ENCODE assay signal across 8 cellular contexts in genomic region chr11:75525433-75526191, GRCh38. TPM values are rescaled to one million over a fixed set of nuclear protein-coding genes. Genes with fewer than 3 reads are reported as not detected.
A peak's percentile ranks its signal among the peaks of the same experiment; 100 is the strongest.
DNase-seq lines count a peak whose midpoint lies in the region; ATAC-seq and TF ChIP-seq lines count a peak whose summit lies in the region.

Gene GDPD5 (minus strand): TSS chr11:75525941. CDS start chr11:75477735, 48,206 bp downstream.

- no peak for TF ChIP-seq POLR2A in stomach (IDR thresholded peaks at IDR 0.05)

- TF ChIP-seq EP300 in stomach (IDR thresholded peaks at IDR 0.05) = no peak

- H3K36me3 ChIP-seq in DND-41 (ENCODE audit: insufficient read depth, low read length) (no peaks in the 10 kb centered on the region), RWPE2 (ENCODE audit: low read depth) (no peaks in the 10 kb centered on the region), stomach (no peaks in the 10 kb centered on the region)

- peak within 1 kb of the TSS; percentile 57 for H3K9ac ChIP-seq in DND-41 (ENCODE audit: low read depth, low read length)

- TF ChIP-seq CTCF in DND-41 (IDR thresholded peaks at IDR 0.05; ENCODE audit: borderline replicate concordance, extremely low read depth, low read length, poor library complexity, severe bottlenecking) (peak; percentile 76), RWPE2 (IDR thresholded peaks at IDR 0.05; ENCODE audit: poor library complexity, severe bottlenecking) (peak; percentile 91), fibroblast of villous mesenchyme (IDR thresholded peaks at IDR 0.05; ENCODE audit: insufficient read depth, low read depth, low read length) (peak; percentile 33), neural crest cell (conservative IDR thresholded peaks at IDR 0.05) (peak; percentile 60), stomach (IDR thresholded peaks at IDR 0.05) (peak in 3 of 7 experiments; percentile 41 to 82 (median 54))

- peaks cover 17% of the 10 kb centered on the region for H3K4me1 Mint-ChIP-seq in activated T-helper 2 cell treated with anti-CD3 and anti-CD28 coated beads, Interferon-gamma antibody, Interleukin-2, Interleukin-4, amounts not matched to agents 10 μg/mL and 5 μg/mL and 100 μg/mL, durations not matched to agents 14 hours and 24 hours and 36 hours (ENCODE audit: low read depth)
- peaks cover 48% of the 10 kb centered on the region for H3K4me1 Mint-ChIP-seq in neural crest cell

- no peaks in the 10 kb centered on the region for H3K9me3 Mint-ChIP-seq in activated T-helper 2 cell treated with anti-CD3 and anti-CD28 coated beads, Interferon-gamma antibody, Interleukin-2, Interleukin-4, amounts not matched to agents 10 μg/mL and 5 μg/mL and 100 μg/mL, durations not matched to agents 14 hours and 24 hours and 36 hours
- H3K9me3 Mint-ChIP-seq in neural crest cell = no peaks in the 10 kb centered on the region

- peaks cover 11% of the 10 kb centered on the region for H3K27me3 Mint-ChIP-seq in activated T-helper 2 cell treated with anti-CD3 and anti-CD28 coated beads, Interferon-gamma antibody, Interleukin-2, Interleukin-4, amounts not matched to agents 10 μg/mL and 5 μg/mL and 100 μg/mL, durations not matched to agents 14 hours and 24 hours and 36 hours (ENCODE audit: low read depth)
- H3K27me3 Mint-ChIP-seq in neural crest cell (ENCODE audit: low read depth) = peaks cover 27% of the 10 kb centered on the region

- H4K20me1 ChIP-seq in DND-41 (ENCODE audit: insufficient read depth, low read length) = peaks cover 7% of the 10 kb centered on the region

- DNase-seq in DND-41 = peak; percentile 94
- peak; percentile 65 to 90 for DNase-seq in Kasumi-1 (lab: John Stamatoyannopoulos, UW)
- peak; percentile 80 for DNase-seq in RWPE2 (ENCODE audit: low spot score)
- DNase-seq in activated T-helper 2 cell treated with anti-CD3 and anti-CD28 coated beads, Interferon-gamma antibody, Interleukin-2, Interleukin-4, amounts not matched to agents 10 μg/mL and 5 μg/mL and 100 μg/mL, durations not matched to agents 14 hours and 24 hours and 36 hours (ENCODE audit: low spot score) = peak; percentile 90
- DNase-seq in fibroblast of villous mesenchyme (ENCODE audit: low read depth) = peak; percentile 74
- DNase-seq in neural crest cell (ENCODE audit: low read depth, low spot score) = peak; percentile 77
- peak; percentile 83 for DNase-seq in stomach

- H3K27ac Mint-ChIP-seq in activated T-helper 2 cell treated with anti-CD3 and anti-CD28 coated beads, Interferon-gamma antibody, Interleukin-2, Interleukin-4, amounts not matched to agents 10 μg/mL and 5 μg/mL and 100 μg/mL, durations not matched to agents 14 hours and 24 hours and 36 hours = peak within 1 kb of the TSS; percentile 19
- H3K27ac Mint-ChIP-seq in neural crest cell (ENCODE audit: unreplicated experiment) = no peak within 1 kb of the TSS

- no peaks in the 10 kb centered on the region for H3K79me2 ChIP-seq in DND-41 (ENCODE audit: insufficient read depth, low read length)

- no peaks in the 10 kb centered on the region for H3K36me3 Mint-ChIP-seq in activated T-helper 2 cell treated with anti-CD3 and anti-CD28 coated beads, Interferon-gamma antibody, Interleukin-2, Interleukin-4, amounts not matched to agents 10 μg/mL and 5 μg/mL and 100 μg/mL, durations not matched to agents 14 hours and 24 hours and 36 hours (ENCODE audit: low read depth)
- no peaks in the 10 kb centered on the region for H3K36me3 Mint-ChIP-seq in neural crest cell (ENCODE audit: low read depth)

- H3K27ac ChIP-seq in DND-41 (ENCODE audit: low read length) (peak within 1 kb of the TSS; percentile 62), RWPE2 (ENCODE audit: poor library complexity, severe bottlenecking) (no peak within 1 kb of the TSS), stomach (peak within 1 kb of the TSS in 3 of 5 donors; percentile 20 to 73 (median 58))

- H3K27me3 ChIP-seq in DND-41 (ENCODE audit: insufficient read depth, low read length, poor library complexity) = peaks cover 10% of the 10 kb centered on the region
- no peaks in the 10 kb centered on the region for H3K27me3 ChIP-seq in RWPE2 (ENCODE audit: insufficient read depth, poor library complexity, severe bottlenecking)
- peaks cover 0 to 26% (median 12%) of the 10 kb centered on the region in 3 donors for H3K27me3 ChIP-seq in stomach

- H3K4me2 ChIP-seq in DND-41 (ENCODE audit: insufficient read depth, low read length) = peak within 1 kb of the TSS; percentile 93

- peak within 1 kb of the TSS; percentile 77 for H2AFZ ChIP-seq in DND-41 (ENCODE audit: low read depth, low read length)

- intact Hi-C loops in activated T-helper 2 cell treated with anti-CD3 and anti-CD28 coated beads, Interferon-gamma antibody, Interleukin-2, Interleukin-4, amounts not matched to agents 10 μg/mL and 5 μg/mL and 100 μg/mL, durations not matched to agents 14 hours and 24 hours and 36 hours (cut with micrococcal nuclease) = no loop called here
- intact Hi-C loops in stomach (cut with DNase I; ENCODE audit: low total_unique reads) = loop anchor here (5.0 kb wide), 1 partner anchor 118 kb away; no protein-coding TSS in a partner anchor

- H3K4me3 ChIP-seq in DND-41 (ENCODE audit: low read depth in 1 of 2, low read length in 2 of 2) (peak within 1 kb of the TSS; percentile 41 to 68; a peak in 3 of 4 replicates), RWPE2 (ENCODE audit: severe bottlenecking) (peak within 1 kb of the TSS; percentile 69), fibroblast of villous mesenchyme (ENCODE audit: low read depth, low read length) (peak within 1 kb of the TSS; percentile 75), stomach (peak within 1 kb of the TSS; percentile 61 to 80 (median 70))

- 0 to 1% (median 0%) methylated on average over 36 to 99 of the region's 99 CpGs for WGBS in stomach, 5 donors

- H3K9me3 ChIP-seq in DND-41 (ENCODE audit: insufficient read depth, low read length, severe bottlenecking) (no peaks in the 10 kb centered on the region), RWPE2 (ENCODE audit: severe bottlenecking) (no peaks in the 10 kb centered on the region), stomach (no peaks in the 10 kb centered on the region)

- ATAC-seq in DND-41 (ENCODE audit: insufficient read depth, low read depth) = peak; percentile 90
- ATAC-seq in GM21786 (IDR thresholded peaks at IDR 0.05; ENCODE audit: unreplicated experiment) = peak; percentile 66
- peak; percentile 80 for ATAC-seq in RWPE2 (ENCODE audit: low read depth)

- H3K4me3 Mint-ChIP-seq in activated T-helper 2 cell treated with anti-CD3 and anti-CD28 coated beads, Interferon-gamma antibody, Interleukin-2, Interleukin-4, amounts not matched to agents 10 μg/mL and 5 μg/mL and 100 μg/mL, durations not matched to agents 14 hours and 24 hours and 36 hours (ENCODE audit: low read depth) = peak within 1 kb of the TSS; percentile 78
- peak within 1 kb of the TSS; percentile 90 for H3K4me3 Mint-ChIP-seq in neural crest cell

- H3K4me1 ChIP-seq in DND-41 (ENCODE audit: insufficient read depth, low read length) (peaks cover 25% of the 10 kb centered on the region), RWPE2 (ENCODE audit: insufficient read depth, poor library complexity, severe bottlenecking) (no peaks in the 10 kb centered on the region), stomach (peaks cover 17 to 27% (median 20%) of the 10 kb centered on the region in 4 donors)

RNA-seq across cellular contexts. Expression of gene GDPD5, which starts in this region (rescaled TPM):
- total RNA-seq in activated T-helper 2 cell treated with anti-CD3 and anti-CD28 coated beads, Interferon-gamma antibody, Interleukin-2, Interleukin-4, amounts not matched to agents 10 μg/mL and 5 μg/mL and 100 μg/mL, durations not matched to agents 14 hours and 24 hours and 36 hours = 11.0 and 14.9 TPM in 2 replicates
- total RNA-seq in fibroblast of villous mesenchyme = 9.5 and 10.3 TPM in 2 replicates
- total RNA-seq in neural crest cell = 13.3 and 15.4 TPM in 2 replicates
- 10 to 100 TPM in 2 of 5 donors, 1 to 10 TPM in 2, under 1 TPM in 1; 0.58 to 57.6 (median 5.9) TPM for total RNA-seq in stomach
- 1 to 10 TPM; 3.4 to 6.6 (median 3.9) TPM for polyA plus RNA-seq in stomach
